In the genomic region with DNA sequence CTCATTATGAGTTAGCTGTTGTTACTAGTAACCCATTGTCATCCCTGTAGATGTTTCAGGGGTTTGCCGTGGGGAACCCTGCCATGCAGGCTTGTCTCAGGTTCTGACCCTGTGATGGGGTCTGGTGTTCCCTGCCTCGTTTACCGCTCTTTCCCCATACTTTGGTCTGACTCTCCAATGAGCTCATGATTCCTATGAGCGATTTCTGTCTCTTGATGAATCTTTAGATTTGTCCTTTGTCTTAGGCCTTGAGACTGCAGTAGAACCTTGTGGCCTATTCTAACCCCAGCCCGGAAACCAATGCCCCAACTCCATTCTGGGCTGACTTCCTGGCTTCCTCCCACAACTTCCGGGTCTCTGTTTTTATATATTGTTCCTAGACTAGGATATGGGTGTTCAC, we compare ENCODE assay signal across 11 cellular contexts.
DNase-seq lines count a peak whose midpoint lies in the region; ATAC-seq and TF ChIP-seq lines count a peak whose summit lies in the region.
"Had no signal": no experiment of that assay in that cellular context is flagged by ENCODE, and none has a peak within 500 bp of the region (broad histone marks: within the 10 kb centered on the region; RNA-seq: fewer than 3 reads in every experiment).

No MANE protein-coding gene starts in this region.

- peak; percentile 91 for ATAC-seq in activated naive CD8-positive, alpha-beta T cell treated with anti-CD3 and anti-CD28 coated beads, Interleukin-2, amount 50 U/mL, for 24 hours
- ATAC-seq in GM21528 (IDR thresholded peaks at IDR 0.05; ENCODE audit: low FRiP score, unreplicated experiment) (no peak), HG02759 (IDR thresholded peaks at IDR 0.05; ENCODE audit: unreplicated experiment) (no peak)

- no peak for TF ChIP-seq CTCF in GM12865 (IDR thresholded peaks at IDR 0.05; ENCODE audit: insufficient read depth, low read depth, low read length, missing control alignments)

- peak overlapping the region; percentile 44 for H3K4me3 Mint-ChIP-seq in activated naive CD8-positive, alpha-beta T cell treated with anti-CD3 and anti-CD28 coated beads, Interleukin-2, amount 50 U/mL, for 24 hours

- peaks cover 42% of the 10 kb centered on the region for H3K4me1 Mint-ChIP-seq in activated naive CD8-positive, alpha-beta T cell treated with anti-CD3 and anti-CD28 coated beads, Interleukin-2, amount 50 U/mL, for 24 hours

- peak overlapping the region; percentile 95 for H3K27ac Mint-ChIP-seq in activated naive CD8-positive, alpha-beta T cell treated with anti-CD3 and anti-CD28 coated beads, Interleukin-2, amount 50 U/mL, for 24 hours

- peaks cover 20% of the 10 kb centered on the region for H3K36me3 Mint-ChIP-seq in activated naive CD8-positive, alpha-beta T cell treated with anti-CD3 and anti-CD28 coated beads, Interleukin-2, amount 50 U/mL, for 24 hours (ENCODE audit: low read depth)

- no peaks in the 10 kb centered on the region for H3K27me3 Mint-ChIP-seq in activated naive CD8-positive, alpha-beta T cell treated with anti-CD3 and anti-CD28 coated beads, Interleukin-2, amount 50 U/mL, for 24 hours

- peaks cover 26% of the 10 kb centered on the region for H3K9me3 Mint-ChIP-seq in activated naive CD8-positive, alpha-beta T cell treated with anti-CD3 and anti-CD28 coated beads, Interleukin-2, amount 50 U/mL, for 24 hours

- DNase-seq in GM12865 (ENCODE audit: low read depth) (peak; percentile 52), NCI-H1694 (lab: John Stamatoyannopoulos, UW) (no peak), NCI-H446 (lab: John Stamatoyannopoulos, UW) (no peak)
- DNase-seq in activated CD4-positive, CD25-positive, alpha-beta regulatory T cell treated with anti-CD3 and anti-CD28 coated beads, Interleukin-2, amount 50 U/mL, for 16 hours (ENCODE audit: low read depth, low spot score), result peak; percentile 39
- peak; percentile 59 for DNase-seq in activated naive CD8-positive, alpha-beta T cell treated with anti-CD3 and anti-CD28 coated beads, Interleukin-2, amount 50 U/mL, for 24 hours
- peak; percentile 26 to 55 for DNase-seq in stimulated activated CD4-positive, alpha-beta T cell treated with anti-CD3 and anti-CD28 coated beads, Interleukin-4, amount 100 ng/mL, for 4 hours
- DNase-seq: DMS79 treated with DMSO at 0.1 percent for 48 hours, RPMI8226 had no signal

- no peak overlapping the region for H3K4me3 ChIP-seq in GM12865 (ENCODE audit: low read depth, low read length)
- H3K4me3 ChIP-seq: cardiac muscle cell had no signal

Comparison
In these comparisons a context has a peak if more than half of its experiments do, and no peak if none do; other contexts are left out.
1. DNase-seq: peak in GM12865 (single experiment), activated CD4-positive, CD25-positive, alpha-beta regulatory T cell treated with anti-CD3 and anti-CD28 coated beads, Interleukin-2, amount 50 U/mL, for 16 hours (single experiment), activated naive CD8-positive, alpha-beta T cell treated with anti-CD3 and anti-CD28 coated beads, Interleukin-2, amount 50 U/mL, for 24 hours (single experiment) and stimulated activated CD4-positive, alpha-beta T cell treated with anti-CD3 and anti-CD28 coated beads, Interleukin-4, amount 100 ng/mL, for 4 hours (2 of 2); none in NCI-H1694 (single experiment) and NCI-H446 (0 of 2).